ENCODE assay signal across 14 cellular contexts in the genomic region with DNA sequence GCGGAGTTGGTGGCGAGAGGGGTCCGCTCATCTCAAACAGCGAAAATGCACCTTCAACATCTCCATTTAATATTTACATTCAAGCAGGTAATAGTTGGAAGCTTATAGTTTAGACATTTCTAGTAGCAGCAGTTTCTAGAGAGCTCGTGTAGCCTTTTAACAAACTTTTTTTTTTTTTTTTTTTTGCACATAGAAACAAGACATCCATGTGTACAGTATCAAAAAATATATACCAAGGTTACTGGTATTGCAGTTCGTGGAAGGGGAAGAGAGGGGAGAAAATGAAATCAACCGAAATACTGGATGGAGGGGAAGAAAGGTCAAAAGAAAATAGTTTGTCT. TPM values are rescaled to one million over a fixed set of nuclear protein-coding genes. Genes with fewer than 3 reads are reported as not detected.
DNase-seq lines count a peak whose midpoint lies in the region; ATAC-seq and TF ChIP-seq lines count a peak whose summit lies in the region.
"Had no signal": no experiment of that assay in that cellular context is flagged by ENCODE, and none has a peak within 500 bp of the region (broad histone marks: within the 10 kb centered on the region; RNA-seq: fewer than 3 reads in every experiment).

No MANE protein-coding gene starts in this region.

- H3K4me1 ChIP-seq in Caco-2: peaks cover 40% of the 10 kb centered on the region

- H3K4me1 Mint-ChIP-seq in Caco-2 (ENCODE audit: low read depth, unreplicated experiment): peaks cover 7% of the 10 kb centered on the region
- peaks cover 30% of the 10 kb centered on the region for H3K4me1 Mint-ChIP-seq in activated naive CD8-positive, alpha-beta T cell treated with anti-CD3 and anti-CD28 coated beads, Interleukin-2, amount 10 ng/mL, durations not matched to agents 7 days and 5 days
- peaks cover 50% of the 10 kb centered on the region for H3K4me1 Mint-ChIP-seq in mesothelial cell of epicardium

- peaks cover 78% of the 10 kb centered on the region for H3K36me3 Mint-ChIP-seq in Caco-2 (ENCODE audit: insufficient read depth, unreplicated experiment)
- H3K36me3 Mint-ChIP-seq in activated naive CD8-positive, alpha-beta T cell treated with anti-CD3 and anti-CD28 coated beads, Interleukin-2, amount 10 ng/mL, durations not matched to agents 7 days and 5 days: peaks cover 10% of the 10 kb centered on the region
- H3K36me3 Mint-ChIP-seq in mesothelial cell of epicardium: peaks cover 5% of the 10 kb centered on the region

- BruUV-seq in Caco-2 (replicated peaks; lab: Mats Ljungman, UMichigan): no TSS peak

- TF ChIP-seq CTCF in 22Rv1 (IDR thresholded peaks at IDR 0.05) (no peak), Caco-2 (IDR thresholded peaks at IDR 0.05; ENCODE audit: insufficient read depth in 1 of 2, low read depth in 1 of 2, low read length in 1 of 2, severe bottlenecking in 1 of 2, unreplicated experiment in 1 of 2) (no peak), mesothelial cell of epicardium (IDR thresholded peaks at IDR 0.05; ENCODE audit: unreplicated experiment) (no peak)

- ATAC-seq in activated naive CD8-positive, alpha-beta T cell treated with anti-CD3 and anti-CD28 coated beads, Interleukin-2, amount 10 ng/mL, durations not matched to agents 7 days and 5 days (ENCODE audit: low read depth): no peak
- no peak for ATAC-seq in GM19035 (IDR thresholded peaks at IDR 0.05; ENCODE audit: unreplicated experiment)

- intact Hi-C loops in Caco-2 (cut with micrococcal nuclease; ENCODE audit: unreplicated experiment): no loop called here

- H3K27ac Mint-ChIP-seq in Caco-2 (ENCODE audit: unreplicated experiment): peak overlapping the region; percentile 2
- no peak overlapping the region for H3K27ac Mint-ChIP-seq in activated naive CD8-positive, alpha-beta T cell treated with anti-CD3 and anti-CD28 coated beads, Interleukin-2, amount 10 ng/mL, durations not matched to agents 7 days and 5 days
- H3K27ac Mint-ChIP-seq in mesothelial cell of epicardium: peak overlapping the region; percentile 71

- H3K27ac ChIP-seq in 22Rv1: peak overlapping the region; percentile 93

- no peaks in the 10 kb centered on the region for H3K27me3 Mint-ChIP-seq in Caco-2 (ENCODE audit: insufficient read depth, unreplicated experiment)
- H3K27me3 Mint-ChIP-seq in activated naive CD8-positive, alpha-beta T cell treated with anti-CD3 and anti-CD28 coated beads, Interleukin-2, amount 10 ng/mL, durations not matched to agents 7 days and 5 days: peaks cover 5% of the 10 kb centered on the region
- peaks cover 37% of the 10 kb centered on the region for H3K27me3 Mint-ChIP-seq in mesothelial cell of epicardium (ENCODE audit: low read depth)

- H3K27me3 ChIP-seq in Caco-2 (replicated peaks; ENCODE audit: control insufficient read depth, insufficient read depth, low read length): no peaks in the 10 kb centered on the region

- no peaks in the 10 kb centered on the region for H3K9me3 ChIP-seq in Caco-2

- no peak overlapping the region for H3K4me3 ChIP-seq in Caco-2 (ENCODE audit: low read depth, low read length)

- in situ Hi-C loops in ACHN (cut with HindIII; ENCODE audit: low pct_ligation_motif_present, low pct_unique_long_range_greater_than_20kb, low sequenced_read_pairs): no loop called here

- no peak for DNase-seq in Caco-2
- no peak for DNase-seq in activated naive CD8-positive, alpha-beta T cell treated with anti-CD3 and anti-CD28 coated beads, Interleukin-2, amount 10 ng/mL, durations not matched to agents 7 days and 5 days
- DNase-seq in mesothelial cell of epicardium (ENCODE audit: low spot score in 2 of 2, unreplicated experiment in 2 of 2): no peak
- DNase-seq in NCI-H524 (lab: John Stamatoyannopoulos, UW): no peak
- DNase-seq in activated CD4-positive, alpha-beta T cell treated with anti-CD3 and anti-CD28 coated beads for 48 hours: no peak
- no peak for DNase-seq in ACHN
- DNase-seq: anterior cingulate cortex; left cardiac atrium; MV-4-11; NCI-H2227 treated with DMSO at 0.1 percent for 48 hours; posterior cingulate gyrus; stimulated activated CD4-positive, alpha-beta T cell treated with anti-CD3 and anti-CD28 coated beads, Interleukin-1b, Interleukin-23, amount 100 ng/mL, for 48 hours had no signal

- H3K4me3 Mint-ChIP-seq in Caco-2 (ENCODE audit: unreplicated experiment): no peak overlapping the region
- peak overlapping the region; percentile 51 for H3K4me3 Mint-ChIP-seq in activated naive CD8-positive, alpha-beta T cell treated with anti-CD3 and anti-CD28 coated beads, Interleukin-2, amount 10 ng/mL, durations not matched to agents 7 days and 5 days
- peak overlapping the region; percentile 59 for H3K4me3 Mint-ChIP-seq in mesothelial cell of epicardium

- H3K9me3 Mint-ChIP-seq in Caco-2 (ENCODE audit: unreplicated experiment): no peaks in the 10 kb centered on the region
- no peaks in the 10 kb centered on the region for H3K9me3 Mint-ChIP-seq in activated naive CD8-positive, alpha-beta T cell treated with anti-CD3 and anti-CD28 coated beads, Interleukin-2, amount 10 ng/mL, durations not matched to agents 7 days and 5 days
- H3K9me3 Mint-ChIP-seq in mesothelial cell of epicardium: no peaks in the 10 kb centered on the region

- POLR2A ChIA-PET in Caco-2 (lab: Charles Lee): interaction anchor here (0.5 to 0.7 kb wide), 4 partner anchors 11 to 161 kb away, joined by 3 to 4 read pairs (median 4); no protein-coding TSS in a partner anchor
- POLR2A ChIA-PET in activated naive CD8-positive, alpha-beta T cell treated with anti-CD3 and anti-CD28 coated beads, Interleukin-2, amount 10 ng/mL, durations not matched to agents 7 days and 5 days (lab: Charles Lee): interaction anchor here (0.7 kb wide), 1 partner anchor 34 kb away, joined by 5 read pairs; no protein-coding TSS in a partner anchor

- CTCF ChIA-PET in Caco-2 (lab: Charles Lee): interaction anchor here (1.0 kb wide), 1 partner anchor 21 kb away, joined by 3 read pairs; no protein-coding TSS in a partner anchor

- H3K36me3 ChIP-seq in Caco-2 (ENCODE audit: control insufficient read depth, insufficient read depth, low read length): peaks cover 5% of the 10 kb centered on the region

RNA-seq across cellular contexts. Expression of a gene that starts 6.2 kb away (rescaled TPM):
- total RNA-seq in Caco-2 (2022) (90.8 and 114 TPM in 2 replicates), mesothelial cell of epicardium (30.8 to 35.0 TPM (median 32.1 TPM) in 3 replicates)
- 10 to 100 TPM; 53.8 to 54.4 TPM for total RNA-seq in activated naive CD8-positive, alpha-beta T cell treated with anti-CD3 and anti-CD28 coated beads, Interleukin-2, amount 10 ng/mL, durations not matched to agents 7 days and 5 days

RNA-seq across cellular contexts. Expression of a gene that starts 36.2 kb away (rescaled TPM):
- total RNA-seq in Caco-2 (2022): 34.3 and 36.6 TPM in 2 replicates
- 1 to 10 TPM; 4.9 to 5.5 TPM for total RNA-seq in activated naive CD8-positive, alpha-beta T cell treated with anti-CD3 and anti-CD28 coated beads, Interleukin-2, amount 10 ng/mL, durations not matched to agents 7 days and 5 days
- total RNA-seq in mesothelial cell of epicardium: 15.5 to 18.6 TPM (median 16.3 TPM) in 3 replicates

RNA-seq across cellular contexts. Expression of a gene that starts 55.1 kb away (rescaled TPM):
- total RNA-seq in Caco-2 (2022) (50.0 and 52.8 TPM in 2 replicates), mesothelial cell of epicardium (47.1 to 49.7 TPM (median 48.6 TPM) in 3 replicates)
- total RNA-seq in activated naive CD8-positive, alpha-beta T cell treated with anti-CD3 and anti-CD28 coated beads, Interleukin-2, amount 10 ng/mL, durations not matched to agents 7 days and 5 days: 1 to 10 TPM; 9.2 to 9.6 TPM
